In the genomic region with DNA sequence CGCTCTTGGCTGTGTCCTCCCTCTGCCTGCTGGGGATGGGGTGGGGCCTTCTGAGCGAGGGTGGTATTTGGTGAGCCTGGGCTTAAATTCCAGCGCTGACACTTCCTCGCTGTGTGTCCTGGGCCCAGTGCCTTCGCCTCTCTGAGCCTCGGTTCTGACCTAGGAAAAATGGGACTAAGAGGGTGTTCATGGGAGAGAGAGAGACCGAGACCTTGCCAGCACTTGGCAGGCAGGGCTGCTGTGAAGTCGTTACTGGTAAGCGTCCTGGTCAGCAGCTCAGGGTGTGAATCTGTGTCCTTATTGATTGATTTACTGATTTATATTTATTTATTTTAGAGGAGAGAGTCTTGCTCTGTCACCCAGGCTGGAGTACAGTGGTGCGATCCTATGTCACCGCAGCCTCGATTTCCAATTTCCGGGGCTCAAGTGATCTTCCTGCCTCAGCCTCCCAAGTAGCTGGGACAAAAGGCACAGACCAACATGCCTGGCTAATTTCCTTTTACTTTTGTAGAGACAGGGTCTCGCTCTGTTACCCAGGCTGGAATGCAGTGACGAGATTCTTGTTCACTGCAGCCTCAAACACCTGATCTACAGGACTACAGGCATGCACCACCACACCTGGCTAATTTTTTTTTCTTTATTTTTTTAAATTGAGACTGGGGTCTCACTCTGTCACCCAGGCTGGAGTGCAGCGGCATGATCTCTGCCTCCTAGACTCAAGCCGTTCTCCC, we compare ENCODE assay signal across 1 cellular context.
TF ChIP-seq lines count a peak whose summit lies in the region.

No MANE protein-coding gene starts in this region.

TF ChIP-seq in neural cell, 6 proteins besides CTCF, POLR2A, EP300 and RAD21:
- TF ChIP-seq, protein P1, sequence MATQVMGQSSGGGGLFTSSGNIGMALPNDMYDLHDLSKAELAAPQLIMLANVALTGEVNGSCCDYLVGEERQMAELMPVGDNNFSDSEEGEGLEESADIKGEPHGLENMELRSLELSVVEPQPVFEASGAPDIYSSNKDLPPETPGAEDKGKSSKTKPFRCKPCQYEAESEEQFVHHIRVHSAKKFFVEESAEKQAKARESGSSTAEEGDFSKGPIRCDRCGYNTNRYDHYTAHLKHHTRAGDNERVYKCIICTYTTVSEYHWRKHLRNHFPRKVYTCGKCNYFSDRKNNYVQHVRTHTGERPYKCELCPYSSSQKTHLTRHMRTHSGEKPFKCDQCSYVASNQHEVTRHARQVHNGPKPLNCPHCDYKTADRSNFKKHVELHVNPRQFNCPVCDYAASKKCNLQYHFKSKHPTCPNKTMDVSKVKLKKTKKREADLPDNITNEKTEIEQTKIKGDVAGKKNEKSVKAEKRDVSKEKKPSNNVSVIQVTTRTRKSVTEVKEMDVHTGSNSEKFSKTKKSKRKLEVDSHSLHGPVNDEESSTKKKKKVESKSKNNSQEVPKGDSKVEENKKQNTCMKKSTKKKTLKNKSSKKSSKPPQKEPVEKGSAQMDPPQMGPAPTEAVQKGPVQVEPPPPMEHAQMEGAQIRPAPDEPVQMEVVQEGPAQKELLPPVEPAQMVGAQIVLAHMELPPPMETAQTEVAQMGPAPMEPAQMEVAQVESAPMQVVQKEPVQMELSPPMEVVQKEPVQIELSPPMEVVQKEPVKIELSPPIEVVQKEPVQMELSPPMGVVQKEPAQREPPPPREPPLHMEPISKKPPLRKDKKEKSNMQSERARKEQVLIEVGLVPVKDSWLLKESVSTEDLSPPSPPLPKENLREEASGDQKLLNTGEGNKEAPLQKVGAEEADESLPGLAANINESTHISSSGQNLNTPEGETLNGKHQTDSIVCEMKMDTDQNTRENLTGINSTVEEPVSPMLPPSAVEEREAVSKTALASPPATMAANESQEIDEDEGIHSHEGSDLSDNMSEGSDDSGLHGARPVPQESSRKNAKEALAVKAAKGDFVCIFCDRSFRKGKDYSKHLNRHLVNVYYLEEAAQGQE (IDR thresholded peaks at IDR 0.05; ENCODE audit: borderline replicate concordance), result no peak
- TF ChIP-seq MXI1 (conservative IDR thresholded peaks at IDR 0.05; ENCODE audit: poor library complexity, severe bottlenecking), result no peak
TF ChIP-seq in neural cell: peak in this region for 0.
